ENCODE assay signal across 1 cellular context in the genomic region with DNA sequence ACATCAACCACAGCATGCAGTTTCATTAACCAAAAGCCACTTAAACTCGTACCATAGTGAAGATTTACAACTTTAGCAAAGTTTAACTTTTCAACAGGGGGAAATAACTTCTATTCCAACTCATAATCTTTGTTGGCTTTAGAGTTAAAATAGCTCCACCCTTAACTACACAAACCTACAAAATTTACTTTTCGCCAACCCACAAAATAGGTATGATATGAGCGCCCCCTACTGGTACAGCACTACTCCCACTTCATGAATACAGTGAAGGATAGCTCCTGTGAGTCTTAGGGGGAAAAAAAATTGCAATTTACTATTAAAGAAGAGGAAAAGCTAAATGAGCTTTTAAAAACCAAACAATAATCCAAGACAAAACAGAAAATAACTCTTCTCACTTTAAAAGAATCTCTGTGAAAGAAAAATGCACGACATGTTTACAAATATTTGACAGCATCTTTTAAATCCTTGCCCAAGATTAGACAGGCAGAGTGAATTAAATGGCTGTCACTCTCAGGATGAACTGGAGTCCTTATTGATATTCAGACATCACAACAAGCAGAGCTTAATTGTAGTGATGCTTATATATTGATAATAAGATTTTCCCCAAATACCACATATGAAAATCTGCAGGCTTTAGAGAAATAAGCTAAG.
TF ChIP-seq lines count a peak whose summit lies in the region.

No MANE protein-coding gene starts in this region.

TF ChIP-seq in HepG2, 621 proteins besides CTCF, POLR2A, EP300 and RAD21 (continued from another document):
- TF ChIP-seq, protein P1, sequence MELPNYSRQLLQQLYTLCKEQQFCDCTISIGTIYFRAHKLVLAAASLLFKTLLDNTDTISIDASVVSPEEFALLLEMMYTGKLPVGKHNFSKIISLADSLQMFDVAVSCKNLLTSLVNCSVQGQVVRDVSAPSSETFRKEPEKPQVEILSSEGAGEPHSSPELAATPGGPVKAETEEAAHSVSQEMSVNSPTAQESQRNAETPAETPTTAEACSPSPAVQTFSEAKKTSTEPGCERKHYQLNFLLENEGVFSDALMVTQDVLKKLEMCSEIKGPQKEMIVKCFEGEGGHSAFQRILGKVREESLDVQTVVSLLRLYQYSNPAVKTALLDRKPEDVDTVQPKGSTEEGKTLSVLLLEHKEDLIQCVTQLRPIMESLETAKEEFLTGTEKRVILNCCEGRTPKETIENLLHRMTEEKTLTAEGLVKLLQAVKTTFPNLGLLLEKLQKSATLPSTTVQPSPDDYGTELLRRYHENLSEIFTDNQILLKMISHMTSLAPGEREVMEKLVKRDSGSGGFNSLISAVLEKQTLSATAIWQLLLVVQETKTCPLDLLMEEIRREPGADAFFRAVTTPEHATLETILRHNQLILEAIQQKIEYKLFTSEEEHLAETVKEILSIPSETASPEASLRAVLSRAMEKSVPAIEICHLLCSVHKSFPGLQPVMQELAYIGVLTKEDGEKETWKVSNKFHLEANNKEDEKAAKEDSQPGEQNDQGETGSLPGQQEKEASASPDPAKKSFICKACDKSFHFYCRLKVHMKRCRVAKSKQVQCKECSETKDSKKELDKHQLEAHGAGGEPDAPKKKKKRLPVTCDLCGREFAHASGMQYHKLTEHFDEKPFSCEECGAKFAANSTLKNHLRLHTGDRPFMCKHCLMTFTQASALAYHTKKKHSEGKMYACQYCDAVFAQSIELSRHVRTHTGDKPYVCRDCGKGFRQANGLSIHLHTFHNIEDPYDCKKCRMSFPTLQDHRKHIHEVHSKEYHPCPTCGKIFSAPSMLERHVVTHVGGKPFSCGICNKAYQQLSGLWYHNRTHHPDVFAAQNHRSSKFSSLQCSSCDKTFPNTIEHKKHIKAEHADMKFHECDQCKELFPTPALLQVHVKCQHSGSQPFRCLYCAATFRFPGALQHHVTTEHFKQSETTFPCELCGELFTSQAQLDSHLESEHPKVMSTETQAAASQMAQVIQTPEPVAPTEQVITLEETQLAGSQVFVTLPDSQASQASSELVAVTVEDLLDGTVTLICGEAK (IDR thresholded peaks at IDR 0.05) = no peak
- TF ChIP-seq, protein P1 (CRISPR knock-in tag; IDR thresholded peaks at IDR 0.05) = no peak
- TF ChIP-seq REL (CRISPR knock-in tag; conservative IDR thresholded peaks at IDR 0.05) (no peak), MYC (CRISPR knock-in tag; IDR thresholded peaks at IDR 0.05; ENCODE audit: borderline replicate concordance) (no peak), ZNF251 (CRISPR knock-in tag; IDR thresholded peaks at IDR 0.05) (no peak), IRF2 (CRISPR knock-in tag; IDR thresholded peaks at IDR 0.05) (0 out of 2 replicates have a peak, but pooled peaks have one; percentile 28)
